1 cellular context compared by ENCODE assay signal in the genomic region with DNA sequence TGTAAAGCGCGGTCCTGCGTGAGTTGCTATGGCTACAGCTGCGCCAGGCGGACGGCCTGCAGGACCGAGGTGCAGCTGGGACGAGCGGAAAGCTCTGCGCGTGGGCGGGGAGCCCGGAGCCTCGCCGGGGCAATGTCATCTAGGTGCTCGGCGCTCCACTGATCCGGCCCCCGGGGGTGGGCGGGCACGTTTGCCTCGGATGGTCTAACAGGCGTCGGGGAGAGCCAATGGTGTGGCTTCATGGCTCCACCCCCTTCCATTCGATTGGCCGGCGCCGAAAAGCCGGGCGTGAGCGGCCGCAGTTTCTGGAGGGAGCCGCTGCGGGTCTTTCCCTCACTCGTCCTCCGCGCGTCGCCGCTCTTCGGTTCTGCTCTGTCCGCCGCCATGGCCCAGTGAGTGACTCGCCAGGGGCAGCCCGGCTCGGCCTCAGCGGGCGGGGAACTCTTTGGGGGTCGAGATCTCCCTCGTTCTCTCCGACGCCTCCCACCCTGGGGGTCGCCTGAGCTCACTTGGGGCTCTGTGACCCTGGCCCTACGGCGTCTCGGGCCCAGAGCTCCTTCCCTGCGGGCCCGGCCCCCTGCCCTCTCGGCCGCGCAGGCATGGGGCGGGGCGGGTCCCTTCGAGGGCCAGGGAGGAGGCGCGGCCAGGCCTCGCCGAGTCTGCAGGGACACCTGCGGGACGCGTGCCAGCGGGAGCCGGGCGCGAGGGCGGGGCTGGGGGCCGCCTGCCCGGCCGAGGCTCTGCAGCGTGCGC.
TF ChIP-seq lines count a peak whose summit lies in the region.

A gene (plus strand): TSS at position 331 of the 753 bp plus-strand sequence. CDS start 54 bp downstream, at position 385.

TF ChIP-seq in K562, 482 proteins besides CTCF, POLR2A, EP300 and RAD21 (continued from another document and continues in another):
- peak; percentile 41; the same call in 1 of the 2 replicates for TF ChIP-seq FOXJ2 (tag; IDR thresholded peaks at IDR 0.05)
- TF ChIP-seq ESRRB (CRISPR knock-in tag; IDR thresholded peaks at IDR 0.05; ENCODE audit: borderline replicate concordance): no peak
- TF ChIP-seq, protein P1, sequence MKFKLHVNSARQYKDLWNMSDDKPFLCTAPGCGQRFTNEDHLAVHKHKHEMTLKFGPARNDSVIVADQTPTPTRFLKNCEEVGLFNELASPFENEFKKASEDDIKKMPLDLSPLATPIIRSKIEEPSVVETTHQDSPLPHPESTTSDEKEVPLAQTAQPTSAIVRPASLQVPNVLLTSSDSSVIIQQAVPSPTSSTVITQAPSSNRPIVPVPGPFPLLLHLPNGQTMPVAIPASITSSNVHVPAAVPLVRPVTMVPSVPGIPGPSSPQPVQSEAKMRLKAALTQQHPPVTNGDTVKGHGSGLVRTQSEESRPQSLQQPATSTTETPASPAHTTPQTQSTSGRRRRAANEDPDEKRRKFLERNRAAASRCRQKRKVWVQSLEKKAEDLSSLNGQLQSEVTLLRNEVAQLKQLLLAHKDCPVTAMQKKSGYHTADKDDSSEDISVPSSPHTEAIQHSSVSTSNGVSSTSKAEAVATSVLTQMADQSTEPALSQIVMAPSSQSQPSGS (CRISPR knock-in tag; IDR thresholded peaks at IDR 0.05): 0 out of 2 replicates have a peak, but pooled peaks have one; percentile 41
- peak; percentile 71 for TF ChIP-seq SAFB (IDR thresholded peaks at IDR 0.05; ENCODE audit: borderline replicate concordance, low read depth, low read length)
- TF ChIP-seq CBX2 (IDR thresholded peaks at IDR 0.05; ENCODE audit: insufficient read depth, low read length, poor library complexity, severe bottlenecking): no peak
- TF ChIP-seq, protein P2, sequence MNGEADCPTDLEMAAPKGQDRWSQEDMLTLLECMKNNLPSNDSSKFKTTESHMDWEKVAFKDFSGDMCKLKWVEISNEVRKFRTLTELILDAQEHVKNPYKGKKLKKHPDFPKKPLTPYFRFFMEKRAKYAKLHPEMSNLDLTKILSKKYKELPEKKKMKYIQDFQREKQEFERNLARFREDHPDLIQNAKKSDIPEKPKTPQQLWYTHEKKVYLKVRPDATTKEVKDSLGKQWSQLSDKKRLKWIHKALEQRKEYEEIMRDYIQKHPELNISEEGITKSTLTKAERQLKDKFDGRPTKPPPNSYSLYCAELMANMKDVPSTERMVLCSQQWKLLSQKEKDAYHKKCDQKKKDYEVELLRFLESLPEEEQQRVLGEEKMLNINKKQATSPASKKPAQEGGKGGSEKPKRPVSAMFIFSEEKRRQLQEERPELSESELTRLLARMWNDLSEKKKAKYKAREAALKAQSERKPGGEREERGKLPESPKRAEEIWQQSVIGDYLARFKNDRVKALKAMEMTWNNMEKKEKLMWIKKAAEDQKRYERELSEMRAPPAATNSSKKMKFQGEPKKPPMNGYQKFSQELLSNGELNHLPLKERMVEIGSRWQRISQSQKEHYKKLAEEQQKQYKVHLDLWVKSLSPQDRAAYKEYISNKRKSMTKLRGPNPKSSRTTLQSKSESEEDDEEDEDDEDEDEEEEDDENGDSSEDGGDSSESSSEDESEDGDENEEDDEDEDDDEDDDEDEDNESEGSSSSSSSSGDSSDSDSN (IDR thresholded peaks at IDR 0.05; ENCODE audit: borderline replicate concordance in 1 of 2, low read depth in 2 of 2, low read length in 2 of 2): peak; percentile 66 to 82; a peak in 3 of 4 replicates
- 0 out of 4 replicates have a peak, but pooled peaks of 1 of the 2 experiments have one; percentile 8 for TF ChIP-seq TBL1XR1 (IDR thresholded peaks at IDR 0.05; ENCODE audit: low read length in 2 of 2)
- no peak; the same call in 1 of the 2 replicates for TF ChIP-seq CBFA2T2 (conservative IDR thresholded peaks at IDR 0.05)
- TF ChIP-seq DACH1 (IDR thresholded peaks at IDR 0.05; ENCODE audit: partially characterized antibody): peak; percentile 74
- TF ChIP-seq, protein P3, sequence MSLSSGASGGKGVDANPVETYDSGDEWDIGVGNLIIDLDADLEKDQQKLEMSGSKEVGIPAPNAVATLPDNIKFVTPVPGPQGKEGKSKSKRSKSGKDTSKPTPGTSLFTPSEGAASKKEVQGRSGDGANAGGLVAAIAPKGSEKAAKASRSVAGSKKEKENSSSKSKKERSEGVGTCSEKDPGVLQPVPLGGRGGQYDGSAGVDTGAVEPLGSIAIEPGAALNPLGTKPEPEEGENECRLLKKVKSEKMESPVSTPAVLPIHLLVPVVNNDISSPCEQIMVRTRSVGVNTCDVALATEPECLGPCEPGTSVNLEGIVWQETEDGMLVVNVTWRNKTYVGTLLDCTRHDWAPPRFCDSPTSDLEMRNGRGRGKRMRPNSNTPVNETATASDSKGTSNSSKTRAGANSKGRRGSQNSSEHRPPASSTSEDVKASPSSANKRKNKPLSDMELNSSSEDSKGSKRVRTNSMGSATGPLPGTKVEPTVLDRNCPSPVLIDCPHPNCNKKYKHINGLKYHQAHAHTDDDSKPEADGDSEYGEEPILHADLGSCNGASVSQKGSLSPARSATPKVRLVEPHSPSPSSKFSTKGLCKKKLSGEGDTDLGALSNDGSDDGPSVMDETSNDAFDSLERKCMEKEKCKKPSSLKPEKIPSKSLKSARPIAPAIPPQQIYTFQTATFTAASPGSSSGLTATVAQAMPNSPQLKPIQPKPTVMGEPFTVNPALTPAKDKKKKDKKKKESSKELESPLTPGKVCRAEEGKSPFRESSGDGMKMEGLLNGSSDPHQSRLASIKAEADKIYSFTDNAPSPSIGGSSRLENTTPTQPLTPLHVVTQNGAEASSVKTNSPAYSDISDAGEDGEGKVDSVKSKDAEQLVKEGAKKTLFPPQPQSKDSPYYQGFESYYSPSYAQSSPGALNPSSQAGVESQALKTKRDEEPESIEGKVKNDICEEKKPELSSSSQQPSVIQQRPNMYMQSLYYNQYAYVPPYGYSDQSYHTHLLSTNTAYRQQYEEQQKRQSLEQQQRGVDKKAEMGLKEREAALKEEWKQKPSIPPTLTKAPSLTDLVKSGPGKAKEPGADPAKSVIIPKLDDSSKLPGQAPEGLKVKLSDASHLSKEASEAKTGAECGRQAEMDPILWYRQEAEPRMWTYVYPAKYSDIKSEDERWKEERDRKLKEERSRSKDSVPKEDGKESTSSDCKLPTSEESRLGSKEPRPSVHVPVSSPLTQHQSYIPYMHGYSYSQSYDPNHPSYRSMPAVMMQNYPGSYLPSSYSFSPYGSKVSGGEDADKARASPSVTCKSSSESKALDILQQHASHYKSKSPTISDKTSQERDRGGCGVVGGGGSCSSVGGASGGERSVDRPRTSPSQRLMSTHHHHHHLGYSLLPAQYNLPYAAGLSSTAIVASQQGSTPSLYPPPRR (CRISPR knock-in tag; IDR thresholded peaks at IDR 0.05; ENCODE audit: borderline replicate concordance): peak; percentile 40; the same call in 1 of the 2 replicates
- no peak for TF ChIP-seq GABPB2 (CRISPR knock-in tag; conservative IDR thresholded peaks at IDR 0.05)
- TF ChIP-seq MCM5 (IDR thresholded peaks at IDR 0.05; ENCODE audit: low read depth): no peak
- TF ChIP-seq RFX1 (IDR thresholded peaks at IDR 0.05): peak; percentile 97
- TF ChIP-seq NR4A1 (CRISPR knock-in tag; IDR thresholded peaks at IDR 0.05): no peak
- peak; percentile 56; the same call in 1 of the 2 replicates for TF ChIP-seq NR4A1 (tag; IDR thresholded peaks at IDR 0.05)
- TF ChIP-seq HDGF (IDR thresholded peaks at IDR 0.05): no peak
- no peak for TF ChIP-seq ZNF551 (CRISPR knock-in tag; IDR thresholded peaks at IDR 0.05)
- TF ChIP-seq, protein P4, sequence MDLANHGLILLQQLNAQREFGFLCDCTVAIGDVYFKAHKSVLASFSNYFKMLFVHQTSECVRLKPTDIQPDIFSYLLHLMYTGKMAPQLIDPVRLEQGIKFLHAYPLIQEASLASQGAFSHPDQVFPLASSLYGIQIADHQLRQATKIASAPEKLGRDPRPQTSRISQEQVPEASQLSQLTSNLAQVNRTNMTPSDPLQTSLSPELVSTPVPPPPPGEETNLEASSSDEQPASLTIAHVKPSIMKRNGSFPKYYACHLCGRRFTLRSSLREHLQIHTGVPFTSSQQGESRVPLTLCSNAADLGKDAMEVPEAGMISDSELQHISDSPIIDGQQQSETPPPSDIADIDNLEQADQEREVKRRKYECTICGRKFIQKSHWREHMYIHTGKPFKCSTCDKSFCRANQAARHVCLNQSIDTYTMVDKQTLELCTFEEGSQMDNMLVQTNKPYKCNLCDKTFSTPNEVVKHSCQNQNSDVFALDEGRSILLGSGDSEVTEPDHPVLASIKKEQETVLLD (IDR thresholded peaks at IDR 0.05): peak; percentile 44; the same call in 1 of the 2 replicates
- TF ChIP-seq, protein P5, sequence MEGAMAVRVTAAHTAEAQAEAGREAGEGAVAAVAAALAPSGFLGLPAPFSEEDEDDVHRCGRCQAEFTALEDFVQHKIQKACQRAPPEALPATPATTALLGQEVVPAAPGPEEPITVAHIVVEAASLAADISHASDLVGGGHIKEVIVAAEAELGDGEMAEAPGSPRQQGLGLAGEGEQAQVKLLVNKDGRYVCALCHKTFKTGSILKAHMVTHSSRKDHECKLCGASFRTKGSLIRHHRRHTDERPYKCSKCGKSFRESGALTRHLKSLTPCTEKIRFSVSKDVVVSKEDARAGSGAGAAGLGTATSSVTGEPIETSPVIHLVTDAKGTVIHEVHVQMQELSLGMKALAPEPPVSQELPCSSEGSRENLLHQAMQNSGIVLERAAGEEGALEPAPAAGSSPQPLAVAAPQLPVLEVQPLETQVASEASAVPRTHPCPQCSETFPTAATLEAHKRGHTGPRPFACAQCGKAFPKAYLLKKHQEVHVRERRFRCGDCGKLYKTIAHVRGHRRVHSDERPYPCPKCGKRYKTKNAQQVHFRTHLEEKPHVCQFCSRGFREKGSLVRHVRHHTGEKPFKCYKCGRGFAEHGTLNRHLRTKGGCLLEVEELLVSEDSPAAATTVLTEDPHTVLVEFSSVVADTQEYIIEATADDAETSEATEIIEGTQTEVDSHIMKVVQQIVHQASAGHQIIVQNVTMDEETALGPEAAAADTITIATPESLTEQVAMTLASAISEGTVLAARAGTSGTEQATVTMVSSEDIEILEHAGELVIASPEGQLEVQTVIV (CRISPR knock-in tag; IDR thresholded peaks at IDR 0.05; ENCODE audit: borderline replicate concordance): no peak
- TF ChIP-seq PHF21A (IDR thresholded peaks at IDR 0.05; ENCODE audit: borderline replicate concordance, low read depth): peak; percentile 97
- peak; percentile 93 to 94 for TF ChIP-seq NRF1 (conservative IDR thresholded peaks at IDR 0.05 in 1 of 2, IDR thresholded peaks at IDR 0.05 in 1 of 2)
- TF ChIP-seq, protein P6, sequence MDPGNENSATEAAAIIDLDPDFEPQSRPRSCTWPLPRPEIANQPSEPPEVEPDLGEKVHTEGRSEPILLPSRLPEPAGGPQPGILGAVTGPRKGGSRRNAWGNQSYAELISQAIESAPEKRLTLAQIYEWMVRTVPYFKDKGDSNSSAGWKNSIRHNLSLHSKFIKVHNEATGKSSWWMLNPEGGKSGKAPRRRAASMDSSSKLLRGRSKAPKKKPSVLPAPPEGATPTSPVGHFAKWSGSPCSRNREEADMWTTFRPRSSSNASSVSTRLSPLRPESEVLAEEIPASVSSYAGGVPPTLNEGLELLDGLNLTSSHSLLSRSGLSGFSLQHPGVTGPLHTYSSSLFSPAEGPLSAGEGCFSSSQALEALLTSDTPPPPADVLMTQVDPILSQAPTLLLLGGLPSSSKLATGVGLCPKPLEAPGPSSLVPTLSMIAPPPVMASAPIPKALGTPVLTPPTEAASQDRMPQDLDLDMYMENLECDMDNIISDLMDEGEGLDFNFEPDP (CRISPR knock-in tag; IDR thresholded peaks at IDR 0.05): no peak
- TF ChIP-seq ILK (tag; IDR thresholded peaks at IDR 0.05; ENCODE audit: borderline replicate concordance, low read depth): no peak
- peak in 1 of 2 experiments; percentile 42; a peak in 1 of 4 replicates for TF ChIP-seq KDM1A (IDR thresholded peaks at IDR 0.05)
- TF ChIP-seq POLR2G (IDR thresholded peaks at IDR 0.05; ENCODE audit: low read depth, low read length): peak; percentile 100
- no peak for TF ChIP-seq POLR3A (IDR thresholded peaks at IDR 0.05; ENCODE audit: borderline replicate concordance, extremely low read depth, insufficient read depth, insufficient read length)
- peak in 2 of 3 experiments; percentile 71 to 89 for TF ChIP-seq YY1 (IDR thresholded peaks at IDR 0.05; ENCODE audit: borderline replicate concordance in 1 of 3, control insufficient read depth in 1 of 3, extremely low read depth in 1 of 3, insufficient read depth in 3 of 3, insufficient read length in 1 of 3, insufficient replicate concordance in 2 of 3, low read depth in 1 of 3, low read length in 2 of 3)
- peak; percentile 92 for TF ChIP-seq HMGN3 (IDR thresholded peaks at IDR 0.05; ENCODE audit: borderline replicate concordance, extremely low read depth, insufficient read length, low read depth, low read length)
- no peak; the same call in 1 of the 2 replicates for TF ChIP-seq BRD4 (IDR thresholded peaks at IDR 0.05)
- peak; percentile 94 to 96 for TF ChIP-seq SIN3A (IDR thresholded peaks at IDR 0.05; ENCODE audit: borderline replicate concordance in 2 of 2, control insufficient read depth in 1 of 2, low read depth in 2 of 2, low read length in 2 of 2)
- TF ChIP-seq RBM34 (IDR thresholded peaks at IDR 0.05; ENCODE audit: borderline replicate concordance, insufficient read depth, low read length): no peak
- TF ChIP-seq HSF4 (CRISPR knock-in tag; IDR thresholded peaks at IDR 0.05; ENCODE audit: borderline replicate concordance): no peak
- no peak for TF ChIP-seq SMARCB1 (IDR thresholded peaks at IDR 0.05; ENCODE audit: insufficient read length, low read depth)
- no peak for TF ChIP-seq EWSR1 (IDR thresholded peaks at IDR 0.05; ENCODE audit: borderline replicate concordance, low read depth, partially characterized antibody)
- TF ChIP-seq C11orf30 (IDR thresholded peaks at IDR 0.05; ENCODE audit: low read depth): peak; percentile 65
- TF ChIP-seq, protein P7, sequence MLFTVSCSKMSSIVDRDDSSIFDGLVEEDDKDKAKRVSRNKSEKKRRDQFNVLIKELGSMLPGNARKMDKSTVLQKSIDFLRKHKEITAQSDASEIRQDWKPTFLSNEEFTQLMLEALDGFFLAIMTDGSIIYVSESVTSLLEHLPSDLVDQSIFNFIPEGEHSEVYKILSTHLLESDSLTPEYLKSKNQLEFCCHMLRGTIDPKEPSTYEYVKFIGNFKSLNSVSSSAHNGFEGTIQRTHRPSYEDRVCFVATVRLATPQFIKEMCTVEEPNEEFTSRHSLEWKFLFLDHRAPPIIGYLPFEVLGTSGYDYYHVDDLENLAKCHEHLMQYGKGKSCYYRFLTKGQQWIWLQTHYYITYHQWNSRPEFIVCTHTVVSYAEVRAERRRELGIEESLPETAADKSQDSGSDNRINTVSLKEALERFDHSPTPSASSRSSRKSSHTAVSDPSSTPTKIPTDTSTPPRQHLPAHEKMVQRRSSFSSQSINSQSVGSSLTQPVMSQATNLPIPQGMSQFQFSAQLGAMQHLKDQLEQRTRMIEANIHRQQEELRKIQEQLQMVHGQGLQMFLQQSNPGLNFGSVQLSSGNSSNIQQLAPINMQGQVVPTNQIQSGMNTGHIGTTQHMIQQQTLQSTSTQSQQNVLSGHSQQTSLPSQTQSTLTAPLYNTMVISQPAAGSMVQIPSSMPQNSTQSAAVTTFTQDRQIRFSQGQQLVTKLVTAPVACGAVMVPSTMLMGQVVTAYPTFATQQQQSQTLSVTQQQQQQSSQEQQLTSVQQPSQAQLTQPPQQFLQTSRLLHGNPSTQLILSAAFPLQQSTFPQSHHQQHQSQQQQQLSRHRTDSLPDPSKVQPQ (CRISPR knock-in tag; IDR thresholded peaks at IDR 0.05; ENCODE audit: borderline replicate concordance): no peak
- TF ChIP-seq POLR2B (IDR thresholded peaks at IDR 0.05; ENCODE audit: low read depth, partially characterized antibody): peak; percentile 94
- TF ChIP-seq ELF1 (tag; IDR thresholded peaks at IDR 0.05): no peak
- no peak for TF ChIP-seq ZNF561 (CRISPR knock-in tag; conservative IDR thresholded peaks at IDR 0.05)
- TF ChIP-seq GABPA (tag; conservative IDR thresholded peaks at IDR 0.05; ENCODE audit: low read depth): peak; percentile 65
- TF ChIP-seq ZNF707 (CRISPR knock-in tag; conservative IDR thresholded peaks at IDR 0.05): no peak
- no peak for TF ChIP-seq MEF2A (IDR thresholded peaks at IDR 0.05; ENCODE audit: control insufficient read depth, low read depth, low read length)
